8 cellular contexts compared by ENCODE assay signal in genomic region chr15:90660195-90660995, GRCh38. TPM values are rescaled to one million over a fixed set of nuclear protein-coding genes. Genes with fewer than 3 reads are reported as not detected.
A peak's percentile ranks its signal among the peaks of the same experiment; 100 is the strongest.
DNase-seq lines count a peak whose midpoint lies in the region; ATAC-seq and TF ChIP-seq lines count a peak whose summit lies in the region.

No MANE protein-coding gene starts in this region.

- peaks cover 39% of the 10 kb centered on the region for H3K27me3 Mint-ChIP-seq in activated naive CD8-positive, alpha-beta T cell treated with anti-CD3 and anti-CD28 coated beads, Interleukin-2, amount 50 U/mL, for 24 hours

- H3K4me3 ChIP-seq in SU-DHL-6 (ENCODE audit: insufficient read depth, low read length, poor library complexity, severe bottlenecking) (no peak overlapping the region), hepatocyte (no peak overlapping the region)

- H3K4me1 ChIP-seq in hepatocyte (ENCODE audit: insufficient read depth): no peaks in the 10 kb centered on the region

- H3K9me3 Mint-ChIP-seq in activated naive CD8-positive, alpha-beta T cell treated with anti-CD3 and anti-CD28 coated beads, Interleukin-2, amount 50 U/mL, for 24 hours: no peaks in the 10 kb centered on the region

- H3K36me3 ChIP-seq in SU-DHL-6 (ENCODE audit: low read length) (no peaks in the 10 kb centered on the region), hepatocyte (replicated peaks; ENCODE audit: insufficient read depth, low read depth) (no peaks in the 10 kb centered on the region)

- peak; percentile 44 for ATAC-seq in GM19397 (IDR thresholded peaks at IDR 0.05; ENCODE audit: unreplicated experiment)
- ATAC-seq in HG03457 (IDR thresholded peaks at IDR 0.05; ENCODE audit: unreplicated experiment): peak; percentile 51
- peak; percentile 96 for ATAC-seq in activated naive CD8-positive, alpha-beta T cell treated with anti-CD3 and anti-CD28 coated beads, Interleukin-2, amount 50 U/mL, for 24 hours

- peaks cover 75% of the 10 kb centered on the region for H3K4me1 Mint-ChIP-seq in activated naive CD8-positive, alpha-beta T cell treated with anti-CD3 and anti-CD28 coated beads, Interleukin-2, amount 50 U/mL, for 24 hours

- H3K79me2 ChIP-seq in SU-DHL-6 (ENCODE audit: insufficient read depth, low read length) (no peaks in the 10 kb centered on the region), hepatocyte (no peaks in the 10 kb centered on the region)

- H3K27ac ChIP-seq in SU-DHL-6 (ENCODE audit: low read depth, low read length) (no peak overlapping the region), hepatocyte (no peak overlapping the region)

- no peak overlapping the region for H3K9ac ChIP-seq in SU-DHL-6 (ENCODE audit: low read length)

- H3K36me3 Mint-ChIP-seq in activated naive CD8-positive, alpha-beta T cell treated with anti-CD3 and anti-CD28 coated beads, Interleukin-2, amount 50 U/mL, for 24 hours (ENCODE audit: low read depth): no peaks in the 10 kb centered on the region

- H3K27ac Mint-ChIP-seq in activated naive CD8-positive, alpha-beta T cell treated with anti-CD3 and anti-CD28 coated beads, Interleukin-2, amount 50 U/mL, for 24 hours: peak overlapping the region; percentile 40

- H3K4me3 Mint-ChIP-seq in activated naive CD8-positive, alpha-beta T cell treated with anti-CD3 and anti-CD28 coated beads, Interleukin-2, amount 50 U/mL, for 24 hours: peak overlapping the region; percentile 71

- H3K27me3 ChIP-seq in SU-DHL-6 (ENCODE audit: low read length) (peaks cover 5% of the 10 kb centered on the region; the same call in 1 of the 2 replicates), hepatocyte (no peaks in the 10 kb centered on the region)

- peak; percentile 95 for DNase-seq in AG20443 (ENCODE audit: low spot score)
- peak; percentile 75 for DNase-seq in activated naive CD8-positive, alpha-beta T cell treated with anti-CD3 and anti-CD28 coated beads, Interleukin-2, amount 50 U/mL, for 24 hours
- DNase-seq in hepatocyte (ENCODE audit: low spot score): peak; percentile 62
- peak; percentile 83 for DNase-seq in stimulated activated CD4-positive, alpha-beta T cell treated with anti-CD3 and anti-CD28 coated beads, Interleukin-4, amount 100 ng/mL, for 24 hours
- DNase-seq in D341Med (ENCODE audit: low spot score): no peak

- H4K20me1 ChIP-seq in SU-DHL-6 (ENCODE audit: low read depth, low read length) (no peaks in the 10 kb centered on the region), hepatocyte (ENCODE audit: insufficient read depth, poor library complexity, severe bottlenecking) (no peaks in the 10 kb centered on the region)

- H2AFZ ChIP-seq in SU-DHL-6 (ENCODE audit: low read depth, low read length, severe bottlenecking): no peak overlapping the region
- no peak overlapping the region for H2AFZ ChIP-seq in hepatocyte

- H3K9me2 ChIP-seq in SU-DHL-6 (replicated peaks; ENCODE audit: insufficient read depth, low read length): no peaks in the 10 kb centered on the region
- no peaks in the 10 kb centered on the region for H3K9me2 ChIP-seq in hepatocyte (replicated peaks; ENCODE audit: insufficient read depth)

- 70% methylated on average over 12 of the region's 12 CpGs for WGBS in hepatocyte (ENCODE audit: low lambda C conversion rate, missing lambda C conversion rate)

- peaks cover 8% of the 10 kb centered on the region; the same call in 1 of the 2 replicates for H3K9me3 ChIP-seq in SU-DHL-6 (ENCODE audit: insufficient read depth, low read length)
- no peaks in the 10 kb centered on the region for H3K9me3 ChIP-seq in hepatocyte (ENCODE audit: low read depth)

- H3F3A ChIP-seq in SU-DHL-6 (ENCODE audit: insufficient read depth): no peaks in the 10 kb centered on the region

- no peak for TF ChIP-seq CTCF in SU-DHL-6 (IDR thresholded peaks at IDR 0.05; ENCODE audit: insufficient read depth, low read length, poor library complexity, severe bottlenecking)
- no peak for TF ChIP-seq CTCF in hepatocyte (IDR thresholded peaks at IDR 0.05; ENCODE audit: poor library complexity)

- H3K4me2 ChIP-seq in SU-DHL-6 (ENCODE audit: low read depth, low read length, poor library complexity, severe bottlenecking): peak overlapping the region; percentile 24
- no peak overlapping the region for H3K4me2 ChIP-seq in hepatocyte

RNA-seq across cellular contexts. Expression of gene BLM, which starts 56.8 kb away (rescaled TPM):
- 3.5 and 4.3 TPM in 2 replicates for total RNA-seq in hepatocyte
- polyA plus RNA-seq in hepatocyte: 1.7 and 2.9 TPM in 2 replicates

Comparison
In these comparisons a context has a peak if more than half of its experiments do, and no peak if none do; other contexts are left out.
1. ATAC-seq: peak in every context shown above with its lines; median percentile 96 in activated naive CD8-positive, alpha-beta T cell treated with anti-CD3 and anti-CD28 coated beads, Interleukin-2, amount 50 U/mL, for 24 hours; 51 in HG03457; 44 in GM19397.